ENCODE assay signal across 8 cellular contexts in genomic region chr20:63230800-63231268, GRCh38. TPM values are rescaled to one million over a fixed set of nuclear protein-coding genes. Genes with fewer than 3 reads are reported as not detected.
DNase-seq lines count a peak whose midpoint lies in the region; ATAC-seq, FAIRE-seq and TF ChIP-seq lines count a peak whose summit lies in the region.

No MANE protein-coding gene starts in this region.

- CTCF ChIA-PET in AG04450 (lab: Charles Lee) = interaction anchor here (0.7 to 3.1 kb wide), 7 partner anchors 8 to 296 kb away, joined by 3 to 17 read pairs (median 3); partner anchors contain the start of gene YTHDF1

- no peak for ATAC-seq in HG03045 (IDR thresholded peaks at IDR 0.05; ENCODE audit: unreplicated experiment)
- no peak for ATAC-seq in HG03139 (IDR thresholded peaks at IDR 0.05; ENCODE audit: unreplicated experiment)

- peak overlapping the region; percentile 2 for H3K27ac ChIP-seq in AG04450 (ENCODE audit: low read depth, low read length)
- H3K27ac ChIP-seq in brain microvascular endothelial cell = no peak overlapping the region
- H3K27ac ChIP-seq in kidney (ENCODE audit: low read depth in 2 of 2, low read length in 2 of 2) = no peak overlapping the region
- H3K27ac ChIP-seq in tibial artery = no peak overlapping the region

- intact Hi-C loops in kidney (cut with DNase I) (no loop called here), tibial artery (cut with DNase I; ENCODE audit: low total_unique reads) (no loop called here)

- no peak overlapping the region for H3K4me3 ChIP-seq in AG04450 (ENCODE audit: low read depth, low read length)
- no peak overlapping the region for H3K4me3 ChIP-seq in brain microvascular endothelial cell (ENCODE audit: low read depth, low read length)
- no peak overlapping the region for H3K4me3 ChIP-seq in kidney (ENCODE audit: low read length in 2 of 2)
- no peak overlapping the region for H3K4me3 ChIP-seq in tibial artery

- POLR2A ChIA-PET in AG04450 (lab: Yijun Ruan, JAX) = interaction anchor here (1.0 kb wide), 1 partner anchor 42 kb away, joined by 4 read pairs; the partner anchor contains the start of gene ARFGAP1

- in situ Hi-C loops in brain microvascular endothelial cell (cut with HindIII; ENCODE audit: low pct_ligation_motif_present, low sequenced_read_pairs) = no loop called here

- H3K9me3 ChIP-seq in AG04450 (ENCODE audit: control insufficient read depth, insufficient read depth, low read length) = no peaks in the 10 kb centered on the region; the same call in 1 of the 2 replicates
- no peaks in the 10 kb centered on the region for H3K9me3 ChIP-seq in kidney (ENCODE audit: control insufficient read depth in 1 of 2, low read length in 2 of 2)
- no peaks in the 10 kb centered on the region for H3K9me3 ChIP-seq in tibial artery

- no peaks in the 10 kb centered on the region for H3K4me1 ChIP-seq in kidney (ENCODE audit: control insufficient read depth in 1 of 2, insufficient read depth in 1 of 2, low read depth in 1 of 2, low read length in 2 of 2)
- H3K4me1 ChIP-seq in tibial artery = peaks cover 0 to 6% (median 1%) of the 10 kb centered on the region in 4 donors

- H3K27me3 ChIP-seq in AG04450 (ENCODE audit: control insufficient read depth, insufficient read depth, low read length) (no peaks in the 10 kb centered on the region), brain microvascular endothelial cell (replicated peaks) (no peaks in the 10 kb centered on the region), tibial artery (peaks cover 0 to 89% of the 10 kb centered on the region in 2 donors)

- H3K36me3 ChIP-seq in brain microvascular endothelial cell (replicated peaks) (no peaks in the 10 kb centered on the region), kidney (ENCODE audit: control insufficient read depth in 1 of 2, insufficient read depth in 2 of 2, low read length in 2 of 2) (no peaks in the 10 kb centered on the region), tibial artery (no peaks in the 10 kb centered on the region)

- H3K9ac ChIP-seq in kidney (ENCODE audit: low read length in 2 of 2) = no peak overlapping the region

- TF ChIP-seq CTCF in AG04450 (IDR thresholded peaks at IDR 0.05; ENCODE audit: low read depth, low read length) (peak; percentile 72), brain microvascular endothelial cell (IDR thresholded peaks at IDR 0.05; ENCODE audit: low read depth, low read length, missing control alignments) (peak; percentile 88), kidney (IDR thresholded peaks at IDR 0.05; ENCODE audit: borderline replicate concordance, extremely low read depth, insufficient read depth) (peak; percentile 67), tibial artery (IDR thresholded peaks at IDR 0.05) (peak; percentile 35 to 42)

- FAIRE-seq in kidney (lab: Jason Lieb, UNC) = no peak

- DNase-seq in AG04450 (ENCODE audit: low read depth, low spot score) = no peak
- peak; percentile 69 for DNase-seq in HPDE6-E6E7 (ENCODE audit: extremely low spot score)
- peak; percentile 65 for DNase-seq in brain microvascular endothelial cell
- DNase-seq in kidney = peak; percentile 81
- DNase-seq in tibial artery = peak in 1 of 2 donors; percentile 47
- no peak for DNase-seq in NCI-H2171 (lab: John Stamatoyannopoulos, UW)

RNA-seq across cellular contexts. Expression of gene BIRC7, which starts 4.9 kb away (rescaled TPM):
- not detected in 2 replicates for polyA plus RNA-seq in AG04450 (2011; rRNA removed)
- not detected in 2 replicates for polyA minus RNA-seq in AG04450 (2011; rRNA and poly(A)+ RNA removed)
- total RNA-seq in kidney = 4.0 TPM
- 0.30 TPM for polyA plus RNA-seq in kidney (ENCODE audit: insufficient read depth, low read depth, low replicate concordance)

RNA-seq across cellular contexts. Expression of gene YTHDF1, which starts 14.9 kb away (rescaled TPM):
- polyA plus RNA-seq in AG04450 (2011; rRNA removed) (22.3 and 22.4 TPM in 2 replicates), kidney (ENCODE audit: insufficient read depth, low read depth, low replicate concordance) (21.9 TPM)
- polyA minus RNA-seq in AG04450 (2011; rRNA and poly(A)+ RNA removed) = 21.9 and 25.5 TPM in 2 replicates
- 43.1 TPM for total RNA-seq in kidney

RNA-seq across cellular contexts. Expression of gene NKAIN4, which starts 23.4 kb away (rescaled TPM):
- polyA plus RNA-seq in AG04450 (2011; rRNA removed) = not detected in 2 replicates
- not detected in 2 replicates for polyA minus RNA-seq in AG04450 (2011; rRNA and poly(A)+ RNA removed)
- 29.7 TPM for total RNA-seq in kidney
- polyA plus RNA-seq in kidney (ENCODE audit: insufficient read depth, low read depth, low replicate concordance) = 107 TPM

RNA-seq across cellular contexts. Expression of gene ARFGAP1, which starts 41.8 kb away (rescaled TPM):
- polyA plus RNA-seq in AG04450 (2011; rRNA removed) = 52.6 and 70.9 TPM in 2 replicates
- polyA minus RNA-seq in AG04450 (2011; rRNA and poly(A)+ RNA removed) = 53.0 and 79.9 TPM in 2 replicates
- 84.3 TPM for total RNA-seq in kidney
- polyA plus RNA-seq in kidney (ENCODE audit: insufficient read depth, low read depth, low replicate concordance) = 40.4 TPM

Comparison
In these comparisons a context has a peak if more than half of its experiments do, and no peak if none do; other contexts are left out.
1. DNase-seq: peak in HPDE6-E6E7 (single experiment), brain microvascular endothelial cell (single experiment) and kidney (single experiment); none in AG04450 (single experiment) and NCI-H2171 (single experiment).
2. RNA of gene NKAIN4, which starts 23.4 kb away (polyA plus RNA-seq): 107 TPM in kidney (single experiment); not detected in AG04450; every median in the first group is over 10 times any median in the second.
3. Peak in every context shown above with its lines, with median percentiles within 50 percentile points of each other: CTCF ChIP-seq.